Comparison of ENCODE assay signal across 8 cellular contexts in genomic region chr14:105294142-105294597, GRCh38. TPM values are rescaled to one million over a fixed set of nuclear protein-coding genes. Genes with fewer than 3 reads are reported as not detected.
A peak's percentile ranks its signal among the peaks of the same experiment; 100 is the strongest.
DNase-seq lines count a peak whose midpoint lies in the region; ATAC-seq and TF ChIP-seq lines count a peak whose summit lies in the region.

No MANE protein-coding gene starts in this region.

- in situ Hi-C loops in brain microvascular endothelial cell (cut with HindIII; ENCODE audit: low pct_ligation_motif_present, low sequenced_read_pairs), result no loop called here

- H3K4me3 Mint-ChIP-seq in T-helper 17 cell, result peak overlapping the region; percentile 85

- no peaks in the 10 kb centered on the region for H3K27me3 ChIP-seq in brain microvascular endothelial cell (replicated peaks)
- no peaks in the 10 kb centered on the region for H3K27me3 ChIP-seq in mesendoderm (ENCODE audit: insufficient read depth, low read length, poor library complexity)
- no peaks in the 10 kb centered on the region for H3K27me3 ChIP-seq in breast epithelium

- ATAC-seq in HG03097 (IDR thresholded peaks at IDR 0.05; ENCODE audit: low FRiP score, unreplicated experiment) (peak; percentile 64), T-helper 17 cell (peak; percentile 97)

- H3K56ac ChIP-seq in mesendoderm (ENCODE audit: low read length), result no peak overlapping the region

- peak overlapping the region; percentile 94 for H3K27ac Mint-ChIP-seq in T-helper 17 cell

- H3K36me3 Mint-ChIP-seq in T-helper 17 cell (ENCODE audit: low read depth), result no peaks in the 10 kb centered on the region

- intact Hi-C loops in breast epithelium (cut with DNase I; ENCODE audit: low total_unique reads), result loop anchor here (10.0 kb wide), 1 partner anchor 1439 kb away; no protein-coding TSS in a partner anchor

- H3K79me2 ChIP-seq in mesendoderm (ENCODE audit: control insufficient read depth, insufficient read depth, low read length), result peaks cover 3% of the 10 kb centered on the region

- no peaks in the 10 kb centered on the region for H3K27me3 Mint-ChIP-seq in T-helper 17 cell

- peak; percentile 87 for DNase-seq in COR-L47 (lab: John Stamatoyannopoulos, UW)
- DNase-seq in T-helper 17 cell, result peak in 2 of 3 donors; percentile 41 to 52
- DNase-seq in brain microvascular endothelial cell, result peak; percentile 55
- peak; percentile 23 for DNase-seq in mesendoderm
- peak; percentile 31 for DNase-seq in superior temporal gyrus (ENCODE audit: extremely low spot score)
- DNase-seq in breast epithelium (ENCODE audit: low spot score in 2 of 2), result no peak
- DNase-seq in dedifferentiated amniotic fluid mesenchymal stem cell (ENCODE audit: extremely low spot score), result no peak

- H3K36me3 ChIP-seq in brain microvascular endothelial cell (replicated peaks) (no peaks in the 10 kb centered on the region), mesendoderm (ENCODE audit: control insufficient read depth, insufficient read depth, low read length) (no peaks in the 10 kb centered on the region), breast epithelium (no peaks in the 10 kb centered on the region)

- no peak overlapping the region for H4K5ac ChIP-seq in mesendoderm (ENCODE audit: low read length)

- H3K4ac ChIP-seq in mesendoderm (ENCODE audit: low read depth, low read length), result no peak overlapping the region

- no peak overlapping the region for H3K18ac ChIP-seq in mesendoderm (ENCODE audit: low read length)

- no peak overlapping the region for H2BK5ac ChIP-seq in mesendoderm (ENCODE audit: low read length)

- no peak overlapping the region for H3K9ac ChIP-seq in mesendoderm (ENCODE audit: low read length)

- H3K9me3 ChIP-seq in T-helper 17 cell (ENCODE audit: control insufficient read depth, low read length, poor library complexity, severe bottlenecking) (no peaks in the 10 kb centered on the region), breast epithelium (no peaks in the 10 kb centered on the region)

- no peak overlapping the region for H2BK120ac ChIP-seq in mesendoderm (ENCODE audit: low read depth, low read length)

- no peak for TF ChIP-seq POLR2A in breast epithelium (IDR thresholded peaks at IDR 0.05)

- H3K4me2 ChIP-seq in mesendoderm (ENCODE audit: low read length), result no peak overlapping the region

- no peak overlapping the region for H2AK5ac ChIP-seq in mesendoderm (ENCODE audit: low read length)

- peaks cover 13% of the 10 kb centered on the region for H3K79me1 ChIP-seq in mesendoderm (ENCODE audit: low read length)

- H3K27ac ChIP-seq in brain microvascular endothelial cell (no peak overlapping the region), mesendoderm (ENCODE audit: low read depth, low read length) (no peak overlapping the region), breast epithelium (peak overlapping the region in 1 of 2 donors; percentile 61)

- no peak overlapping the region for H4K8ac ChIP-seq in mesendoderm (ENCODE audit: low read depth, low read length)

- H3K4me1 ChIP-seq in mesendoderm (ENCODE audit: control insufficient read depth, low read depth, low read length) (no peaks in the 10 kb centered on the region), breast epithelium (peaks cover under 1 to 10% of the 10 kb centered on the region in 2 donors)

- H2BK15ac ChIP-seq in mesendoderm (replicated peaks; ENCODE audit: low read depth), result no peak overlapping the region

- no peak for TF ChIP-seq CTCF in brain microvascular endothelial cell (IDR thresholded peaks at IDR 0.05; ENCODE audit: low read depth, low read length, missing control alignments)
- no peak for TF ChIP-seq CTCF in breast epithelium (IDR thresholded peaks at IDR 0.05)

- H3K4me3 ChIP-seq in brain microvascular endothelial cell (ENCODE audit: low read depth, low read length) (no peak overlapping the region), mesendoderm (ENCODE audit: low read length) (no peak overlapping the region), breast epithelium (peak overlapping the region in 1 of 3 donors; percentile 33)

- WGBS in mesendoderm (ENCODE audit: extremely low coverage, insufficient coverage, low lambda C conversion rate), result no CpG with 5 or more reads among the region's 15 CpGs

- H3K23ac ChIP-seq in mesendoderm (ENCODE audit: low read length), result no peak overlapping the region

- peaks cover 31% of the 10 kb centered on the region for H3K4me1 Mint-ChIP-seq in T-helper 17 cell

RNA-seq across cellular contexts. Expression of gene BRF1, which starts 6.6 kb away (rescaled TPM):
- total RNA-seq in T-helper 17 cell (10 to 100 TPM; 60.1 to 62.6 TPM), breast epithelium (10 to 100 TPM; 30.2 to 45.6 (median 38.6) TPM)
- polyA plus RNA-seq in mesendoderm (2013, experiment 1 of 2), result 7.2 TPM
- polyA plus RNA-seq in mesendoderm (2013, experiment 2 of 2), result 7.2 TPM

RNA-seq across cellular contexts. Expression of gene PACS2, which starts 20.4 kb away (rescaled TPM):
- total RNA-seq in T-helper 17 cell (10 to 100 TPM; 56.0 to 64.9 TPM), breast epithelium (10 to 100 TPM; 46.0 to 70.9 (median 67.8) TPM)
- polyA plus RNA-seq in mesendoderm (2013, experiment 1 of 2), result 22.8 TPM
- 23.4 TPM for polyA plus RNA-seq in mesendoderm (2013, experiment 2 of 2)

RNA-seq across cellular contexts. Expression of gene BTBD6, which starts 45.8 kb away (rescaled TPM):
- total RNA-seq in T-helper 17 cell (10 to 100 TPM; 34.9 to 36.2 TPM), breast epithelium (10 to 100 TPM; 37.0 to 86.1 (median 41.0) TPM)
- polyA plus RNA-seq in mesendoderm (2013, experiment 1 of 2), result 12.0 TPM
- polyA plus RNA-seq in mesendoderm (2013, experiment 2 of 2), result 12.3 TPM

Comparison
In these comparisons a context has a peak if more than half of its experiments do, and no peak if none do; other contexts are left out.
1. DNase-seq: peak in COR-L47 (single experiment), T-helper 17 cell (2 of 3), brain microvascular endothelial cell (single experiment), mesendoderm (single experiment) and superior temporal gyrus (single experiment); none in breast epithelium (0 of 2) and dedifferentiated amniotic fluid mesenchymal stem cell (single experiment).